1 cellular context compared by ENCODE assay signal in genomic region chr1:32919811-32920733, GRCh38.
TF ChIP-seq lines count a peak whose summit lies in the region.

No MANE protein-coding gene starts in this region.

TF ChIP-seq in K562, 482 proteins besides CTCF, POLR2A, EP300 and RAD21 (continues in another document):
- no peak for TF ChIP-seq ZNF23 (CRISPR knock-in tag; IDR thresholded peaks at IDR 0.05)
- no peak for TF ChIP-seq HDAC3 (IDR thresholded peaks at IDR 0.05; ENCODE audit: borderline replicate concordance, partially characterized antibody)
- no peak for TF ChIP-seq ZNF324 (CRISPR knock-in tag; IDR thresholded peaks at IDR 0.05)
- TF ChIP-seq MYC (IDR thresholded peaks at IDR 0.05; ENCODE audit: low read depth, low read length), result peak; percentile 42; the same call in 1 of the 2 replicates
- 0 out of 2 replicates have a peak, but pooled peaks have one; percentile 18 for TF ChIP-seq MYC (CRISPR knock-in tag; IDR thresholded peaks at IDR 0.05; ENCODE audit: borderline replicate concordance, low read depth)
- peak; percentile 12; the same call in 1 of the 2 replicates for TF ChIP-seq ZNF175 (CRISPR knock-in tag; IDR thresholded peaks at IDR 0.05; ENCODE audit: low read depth)
- TF ChIP-seq CREM (IDR thresholded peaks at IDR 0.05; ENCODE audit: low read depth), result peak; percentile 82
- no peak for TF ChIP-seq BCLAF1 (IDR thresholded peaks at IDR 0.05; ENCODE audit: borderline replicate concordance in 1 of 2, control insufficient read depth in 1 of 2, low read depth in 2 of 2, low read length in 1 of 2)
- no peak for TF ChIP-seq NR1H2 (CRISPR knock-in tag; IDR thresholded peaks at IDR 0.05)
- peak; percentile 23; the same call in 1 of the 2 replicates for TF ChIP-seq NBN (IDR thresholded peaks at IDR 0.05; ENCODE audit: low read depth)
- TF ChIP-seq ZBTB7A (IDR thresholded peaks at IDR 0.05; ENCODE audit: borderline replicate concordance, control insufficient read depth, low read depth, low read length), result no peak
- TF ChIP-seq ESRRA (IDR thresholded peaks at IDR 0.05; ENCODE audit: borderline replicate concordance, low read depth), result peak; percentile 37; the same call in 1 of the 2 replicates
- peak; percentile 59; the same call in 1 of the 2 replicates for TF ChIP-seq LEF1 (IDR thresholded peaks at IDR 0.05)
- TF ChIP-seq GTF2E2 (tag; IDR thresholded peaks at IDR 0.05), result 0 out of 2 replicates have a peak, but pooled peaks have one; percentile 46
- TF ChIP-seq BDP1 (IDR thresholded peaks at IDR 0.05; ENCODE audit: insufficient read depth, insufficient read length), result no peak
- no peak for TF ChIP-seq ZNF444 (CRISPR knock-in tag; IDR thresholded peaks at IDR 0.05)
- TF ChIP-seq USF1 (CRISPR knock-in tag; IDR thresholded peaks at IDR 0.05), result peak; percentile 74
- peak; percentile 67 for TF ChIP-seq CEBPG (CRISPR knock-in tag; IDR thresholded peaks at IDR 0.05)
- TF ChIP-seq CEBPG (tag; conservative IDR thresholded peaks at IDR 0.05 in 1 of 2, IDR thresholded peaks at IDR 0.05 in 1 of 2), result peak; percentile 83 to 84
- no peak for TF ChIP-seq FOXK1 (CRISPR knock-in tag; IDR thresholded peaks at IDR 0.05; ENCODE audit: borderline replicate concordance)
- TF ChIP-seq TEAD1 (CRISPR knock-in tag; IDR thresholded peaks at IDR 0.05), result no peak; a peak in 1 of 4 replicates
- TF ChIP-seq ATF3 (IDR thresholded peaks at IDR 0.05), result peak; percentile 91
- TF ChIP-seq ATF3 (CRISPR knock-in tag; conservative IDR thresholded peaks at IDR 0.05), result no peak; the same call in 1 of the 2 replicates
- TF ChIP-seq GABPB1 (CRISPR knock-in tag; IDR thresholded peaks at IDR 0.05), result peak; percentile 16; the same call in 1 of the 2 replicates
- TF ChIP-seq ATF1 (CRISPR knock-in tag; IDR thresholded peaks at IDR 0.05), result no peak
- TF ChIP-seq ATF1 (tag; IDR thresholded peaks at IDR 0.05), result peak; percentile 84
- peak; percentile 31; the same call in 1 of the 2 replicates for TF ChIP-seq TEAD2 (tag; IDR thresholded peaks at IDR 0.05)
- TF ChIP-seq NFXL1 (CRISPR knock-in tag; IDR thresholded peaks at IDR 0.05), result 0 out of 2 replicates have a peak, but pooled peaks have one; percentile 26
- TF ChIP-seq RNF2 (IDR thresholded peaks at IDR 0.05), result no peak
- peak; percentile 64; the same call in 1 of the 2 replicates for TF ChIP-seq ZNF766 (CRISPR knock-in tag; conservative IDR thresholded peaks at IDR 0.05)
- no peak for TF ChIP-seq ZNF696 (CRISPR knock-in tag; conservative IDR thresholded peaks at IDR 0.05)
- peak; percentile 62; the same call in 1 of the 2 replicates for TF ChIP-seq SMARCA4 (IDR thresholded peaks at IDR 0.05)
- no peak for TF ChIP-seq SRSF9 (IDR thresholded peaks at IDR 0.05; ENCODE audit: borderline replicate concordance, low read depth, low read length)
- no peak for TF ChIP-seq HMGXB4 (CRISPR knock-in tag; IDR thresholded peaks at IDR 0.05)
- peak; percentile 77 for TF ChIP-seq ZNF589 (CRISPR knock-in tag; IDR thresholded peaks at IDR 0.05; ENCODE audit: low read depth)
- TF ChIP-seq TRIM24 (IDR thresholded peaks at IDR 0.05), result peak in 1 of 2 experiments; percentile 43; a peak in 1 of 4 replicates
- peak; percentile 42; the same call in 1 of the 2 replicates for TF ChIP-seq CREB3 (tag; conservative IDR thresholded peaks at IDR 0.05; ENCODE audit: low read depth)
- no peak for TF ChIP-seq ELF4 (CRISPR knock-in tag; IDR thresholded peaks at IDR 0.05)
- TF ChIP-seq ZNF395 (CRISPR knock-in tag; IDR thresholded peaks at IDR 0.05), result peak; percentile 40; the same call in 1 of the 2 replicates
- peak; percentile 27; the same call in 1 of the 2 replicates for TF ChIP-seq BCOR (IDR thresholded peaks at IDR 0.05)
- TF ChIP-seq ZNF639 (CRISPR knock-in tag; conservative IDR thresholded peaks at IDR 0.05 in 1 of 2, IDR thresholded peaks at IDR 0.05 in 1 of 2), result 0 out of 4 replicates have a peak, but pooled peaks of 1 of the 2 experiments have one; percentile 23
- TF ChIP-seq ZNF253 (CRISPR knock-in tag; conservative IDR thresholded peaks at IDR 0.05), result no peak
- TF ChIP-seq PATZ1 (CRISPR knock-in tag; IDR thresholded peaks at IDR 0.05; ENCODE audit: borderline replicate concordance), result peak; percentile 17; the same call in 1 of the 2 replicates
- TF ChIP-seq CBX1 (IDR thresholded peaks at IDR 0.05; ENCODE audit: low read depth), result peak; percentile 74; the same call in 1 of the 2 replicates
- no peak for TF ChIP-seq THAP7 (CRISPR knock-in tag; IDR thresholded peaks at IDR 0.05)
- peak; percentile 64; the same call in 1 of the 2 replicates for TF ChIP-seq ELF2 (CRISPR knock-in tag; IDR thresholded peaks at IDR 0.05)
- TF ChIP-seq USF2 (CRISPR knock-in tag; IDR thresholded peaks at IDR 0.05), result peak; percentile 70
- no peak for TF ChIP-seq MTF1 (CRISPR knock-in tag; IDR thresholded peaks at IDR 0.05; ENCODE audit: borderline replicate concordance)
- TF ChIP-seq ZNF41 (CRISPR knock-in tag; conservative IDR thresholded peaks at IDR 0.05), result no peak
- TF ChIP-seq SMAD1 (IDR thresholded peaks at IDR 0.05; ENCODE audit: low read depth, low read length, partially characterized antibody), result no peak
- TF ChIP-seq EGR1 (conservative IDR thresholded peaks at IDR 0.05), result no peak
- no peak for TF ChIP-seq NCOA2 (IDR thresholded peaks at IDR 0.05; ENCODE audit: partially characterized antibody in 2 of 2)
- TF ChIP-seq KAT7 (CRISPR knock-in tag; IDR thresholded peaks at IDR 0.05; ENCODE audit: borderline replicate concordance), result no peak
- peak; percentile 45; the same call in 1 of the 2 replicates for TF ChIP-seq FOSL1 (tag; conservative IDR thresholded peaks at IDR 0.05)
- peak; percentile 54; the same call in 1 of the 2 replicates for TF ChIP-seq SMARCE1 (IDR thresholded peaks at IDR 0.05)
